In the genomic region with DNA sequence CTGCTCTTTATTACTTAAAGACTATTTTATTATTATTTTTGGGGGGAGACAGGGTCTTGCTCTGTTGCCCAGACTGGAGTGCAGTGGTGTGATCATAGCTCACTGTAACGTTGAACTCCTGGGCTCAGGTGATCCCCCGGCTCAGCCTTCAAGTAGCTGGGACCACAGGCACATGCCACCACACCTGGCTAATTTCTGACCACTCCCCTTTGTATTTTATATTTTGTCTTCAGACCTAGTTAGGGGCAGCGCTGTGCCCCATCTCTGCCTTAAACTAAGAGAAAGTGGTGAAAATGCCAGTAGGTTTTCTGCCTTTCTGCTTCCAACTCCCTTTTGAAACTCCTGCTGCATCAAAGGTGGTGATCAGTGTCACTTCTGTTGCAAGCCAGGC, we compare ENCODE assay signal across 1 cellular context.
TF ChIP-seq lines count a peak whose summit lies in the region.

No MANE protein-coding gene starts in this region.

TF ChIP-seq in liver, 16 proteins besides CTCF, POLR2A, EP300 and RAD21 (continued from another document):
- TF ChIP-seq ZBTB33 (IDR thresholded peaks at IDR 0.05) (no peak), JUND (IDR thresholded peaks at IDR 0.05) (no peak), GABPA (IDR thresholded peaks at IDR 0.05 in 1 of 2, conservative IDR thresholded peaks at IDR 0.05 in 1 of 2) (no peak), HNF4G (IDR thresholded peaks at IDR 0.05) (no peak), FOXA2 (IDR thresholded peaks at IDR 0.05) (no peak)
- TF ChIP-seq, protein P1, sequence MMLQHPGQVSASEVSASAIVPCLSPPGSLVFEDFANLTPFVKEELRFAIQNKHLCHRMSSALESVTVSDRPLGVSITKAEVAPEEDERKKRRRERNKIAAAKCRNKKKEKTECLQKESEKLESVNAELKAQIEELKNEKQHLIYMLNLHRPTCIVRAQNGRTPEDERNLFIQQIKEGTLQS (IDR thresholded peaks at IDR 0.05), result no peak
- TF ChIP-seq, protein P2, sequence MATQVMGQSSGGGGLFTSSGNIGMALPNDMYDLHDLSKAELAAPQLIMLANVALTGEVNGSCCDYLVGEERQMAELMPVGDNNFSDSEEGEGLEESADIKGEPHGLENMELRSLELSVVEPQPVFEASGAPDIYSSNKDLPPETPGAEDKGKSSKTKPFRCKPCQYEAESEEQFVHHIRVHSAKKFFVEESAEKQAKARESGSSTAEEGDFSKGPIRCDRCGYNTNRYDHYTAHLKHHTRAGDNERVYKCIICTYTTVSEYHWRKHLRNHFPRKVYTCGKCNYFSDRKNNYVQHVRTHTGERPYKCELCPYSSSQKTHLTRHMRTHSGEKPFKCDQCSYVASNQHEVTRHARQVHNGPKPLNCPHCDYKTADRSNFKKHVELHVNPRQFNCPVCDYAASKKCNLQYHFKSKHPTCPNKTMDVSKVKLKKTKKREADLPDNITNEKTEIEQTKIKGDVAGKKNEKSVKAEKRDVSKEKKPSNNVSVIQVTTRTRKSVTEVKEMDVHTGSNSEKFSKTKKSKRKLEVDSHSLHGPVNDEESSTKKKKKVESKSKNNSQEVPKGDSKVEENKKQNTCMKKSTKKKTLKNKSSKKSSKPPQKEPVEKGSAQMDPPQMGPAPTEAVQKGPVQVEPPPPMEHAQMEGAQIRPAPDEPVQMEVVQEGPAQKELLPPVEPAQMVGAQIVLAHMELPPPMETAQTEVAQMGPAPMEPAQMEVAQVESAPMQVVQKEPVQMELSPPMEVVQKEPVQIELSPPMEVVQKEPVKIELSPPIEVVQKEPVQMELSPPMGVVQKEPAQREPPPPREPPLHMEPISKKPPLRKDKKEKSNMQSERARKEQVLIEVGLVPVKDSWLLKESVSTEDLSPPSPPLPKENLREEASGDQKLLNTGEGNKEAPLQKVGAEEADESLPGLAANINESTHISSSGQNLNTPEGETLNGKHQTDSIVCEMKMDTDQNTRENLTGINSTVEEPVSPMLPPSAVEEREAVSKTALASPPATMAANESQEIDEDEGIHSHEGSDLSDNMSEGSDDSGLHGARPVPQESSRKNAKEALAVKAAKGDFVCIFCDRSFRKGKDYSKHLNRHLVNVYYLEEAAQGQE (IDR thresholded peaks at IDR 0.05), result no peak
- TF ChIP-seq, protein P3, sequence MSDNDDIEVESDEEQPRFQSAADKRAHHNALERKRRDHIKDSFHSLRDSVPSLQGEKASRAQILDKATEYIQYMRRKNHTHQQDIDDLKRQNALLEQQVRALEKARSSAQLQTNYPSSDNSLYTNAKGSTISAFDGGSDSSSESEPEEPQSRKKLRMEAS (IDR thresholded peaks at IDR 0.05), result no peak
